Comparison of ENCODE assay signal across 22 cellular contexts in genomic region chr22:48880749-48881148, GRCh38.
"Had no signal": no experiment of that assay in that cellular context is flagged by ENCODE, and none has a peak within 500 bp of the region (broad histone marks: within the 10 kb centered on the region; RNA-seq: fewer than 3 reads in every experiment).

No MANE protein-coding gene starts in this region.

- FAIRE-seq: astrocyte had no signal

- H3K9me3 ChIP-seq: Peyer's patch had no signal

- ATAC-seq: activated CD8-positive, alpha-beta memory T cell treated with anti-CD3 and anti-CD28 coated beads, Interleukin-2, amount 10 ng/mL, durations not matched to agents 7 days and 5 days; SK-N-SH treated with all-trans-retinoic acid at 6 μM for 48 hours had no signal

- H3K4me3 ChIP-seq: Peyer's patch, SJSA1 had no signal

- DNase-seq: activated CD4-positive, alpha-beta T cell treated with anti-CD3 and anti-CD28 coated beads for 1 hour; activated CD4-positive, alpha-beta T cell treated with anti-CD3 and anti-CD28 coated beads, Interleukin-2, amount 10 ng/mL, durations not matched to agents 24 days and 14 days; activated CD4-positive, alpha-beta T cell treated with anti-CD3 and anti-CD28 coated beads, Interleukin-2, amount 50 U/mL, for 48 hours; activated CD8-positive, alpha-beta memory T cell treated with anti-CD3 and anti-CD28 coated beads, Interleukin-2, amount 10 ng/mL, durations not matched to agents 7 days and 5 days; activated gamma-delta T cell; activated naive CD4-positive, alpha-beta T cell treated with anti-CD3 and anti-CD28 coated beads for 36 hours; activated T-cell treated with anti-CD3 and anti-CD28 coated beads, Interleukin-2, amount 50 U/mL, for 24 hours; amygdala; KG1; NCI-H1048; NCI-H146; NCI-H187 treated with DMSO at 0.1 percent for 48 hours; NCI-H2081 treated with DMSO at 0.1 percent for 48 hours; NCI-H446; NCI-H524; SHP77; SW 1271 had no signal

- H3K27ac ChIP-seq: Peyer's patch, RWPE1, SJSA1 had no signal

- H3K36me3 ChIP-seq: Peyer's patch, SJSA1 had no signal

- H3K27me3 ChIP-seq: Peyer's patch, SJSA1 had no signal

- H3K4me1 ChIP-seq: Peyer's patch, SJSA1 had no signal
